ENCODE assay signal across 21 cellular contexts in genomic region chr9:3239240-3239639, GRCh38.
"Had no signal": no experiment of that assay in that cellular context is flagged by ENCODE, and none has a peak within 500 bp of the region (broad histone marks: within the 10 kb centered on the region; RNA-seq: fewer than 3 reads in every experiment).

No MANE protein-coding gene starts in this region.

- H3K4me3 ChIP-seq: left ventricle myocardium inferior, lung, ovary, skin epidermis, stomach, testis, thyroid gland, transverse colon, upper lobe of left lung, vagina had no signal

- H3K4me1 ChIP-seq: left ventricle myocardium inferior, testis, transverse colon, vagina had no signal

- H3K27ac ChIP-seq: left ventricle myocardium inferior, ovary, skin epidermis, stomach, testis, thyroid gland, transverse colon, upper lobe of left lung, vagina had no signal

- H3K27me3 ChIP-seq: ovary, stomach, testis, thyroid gland, transverse colon, upper lobe of left lung, vagina had no signal

- DNase-seq: islet precursor cell; left ventricle myocardium inferior; mesendoderm; naive thymus-derived CD4-positive, alpha-beta T cell; ovary; retina; right cardiac atrium; stimulated activated CD4-positive, alpha-beta T cell treated with anti-CD3 and anti-CD28 coated beads, Interleukin-12 subunit alpha, Interleukin-12 subunit beta, amount 100 ng/mL, for 4 hours; stimulated activated CD4-positive, alpha-beta T cell treated with anti-CD3 and anti-CD28 coated beads, Interleukin-15, amount 100 ng/mL, for 24 hours; stimulated activated CD4-positive, alpha-beta T cell treated with anti-CD3 and anti-CD28 coated beads, Interleukin-2, amount 100 ng/mL, for 24 hours; stimulated activated CD4-positive, alpha-beta T cell treated with anti-CD3 and anti-CD28 coated beads, Interleukin-4, amount 100 ng/mL, for 1 hour; stimulated activated naive B cell treated with anti-CD40 and anti-IgM and Interleukin-4, amounts not matched to agents 10 μg/mL and 1 μg/mL and 100 μg/mL, for 72 hours; stimulated activated naive CD8-positive, alpha-beta T cell treated with anti-CD3 and anti-CD28 coated beads, Interleukin-15, Interleukin-2, amounts not matched to agents 100 U/mL and 50 U/mL, for 24 hours; stomach; testis; thyroid gland; transverse colon; upper lobe of left lung had no signal

- H3K9me3 ChIP-seq: left ventricle myocardium inferior, ovary, stomach, testis, thyroid gland, transverse colon, upper lobe of left lung, vagina had no signal

- H3K36me3 ChIP-seq: ovary, thyroid gland, transverse colon, vagina had no signal
